In genomic region chrX:103774070-103774642, GRCh38 we compare ENCODE assay signal across 8 cellular contexts. TPM values are rescaled to one million over a fixed set of nuclear protein-coding genes. Genes with fewer than 3 reads are reported as not detected.
DNase-seq lines count a peak whose midpoint lies in the region; ATAC-seq and TF ChIP-seq lines count a peak whose summit lies in the region.

No MANE protein-coding gene starts in this region.

- TF ChIP-seq POLR2A in NB4 (IDR thresholded peaks at IDR 0.05; ENCODE audit: extremely low read depth, insufficient read length), result no peak
- no peak for TF ChIP-seq POLR2A in spleen (IDR thresholded peaks at IDR 0.05)

- H3K4me3 Mint-ChIP-seq in CD4-positive, alpha-beta memory T cell, result no peak overlapping the region

- no peak overlapping the region for H2AK5ac ChIP-seq in trophoblast cell (ENCODE audit: low read length)

- H3K79me1 ChIP-seq in trophoblast cell (ENCODE audit: low read length), result no peaks in the 10 kb centered on the region

- H3K27ac Mint-ChIP-seq in CD4-positive, alpha-beta memory T cell, result peak overlapping the region in 1 of 7 donors; percentile 32

- H4K12ac ChIP-seq in trophoblast cell (ENCODE audit: low read depth, low read length), result no peak overlapping the region

- H3K4me3 ChIP-seq in NB4 (ENCODE audit: low read depth, low read length) (no peak overlapping the region), trophoblast cell (ENCODE audit: low read depth, low read length) (no peak overlapping the region), spleen (no peak overlapping the region)
- H3K4me3 ChIP-seq in CD4-positive, alpha-beta memory T cell (ENCODE audit: low read length in 2 of 2), result no peak overlapping the region

- H3K79me2 ChIP-seq in trophoblast cell (ENCODE audit: control insufficient read depth, insufficient read depth, low read length, poor library complexity), result no peaks in the 10 kb centered on the region

- H3K27me3 Mint-ChIP-seq in CD4-positive, alpha-beta memory T cell, result peaks cover 7 to 9% of the 10 kb centered on the region in 2 donors

- H3K36me3 Mint-ChIP-seq in CD4-positive, alpha-beta memory T cell, result no peaks in the 10 kb centered on the region

- POLR2A ChIA-PET in CD4-positive, alpha-beta memory T cell (lab: Charles Lee; ENCODE audit: partially characterized antibody), result no interaction called here

- H3K27me3 ChIP-seq in CD4-positive, alpha-beta memory T cell (ENCODE audit: insufficient read depth, low read length), result no peaks in the 10 kb centered on the region
- H3K27me3 ChIP-seq in trophoblast cell (ENCODE audit: insufficient read depth, low read length) (no peaks in the 10 kb centered on the region), spleen (replicated peaks in 1 of 7) (peaks cover 0 to 20% (median 0%) of the 10 kb centered on the region in 7 donors)

- no peak overlapping the region for H4K8ac ChIP-seq in trophoblast cell (ENCODE audit: low read depth, low read length)

- H3K27ac ChIP-seq in CD4-positive, alpha-beta memory T cell (ENCODE audit: low read depth, low read length), result no peak overlapping the region
- H3K27ac ChIP-seq in trophoblast cell (ENCODE audit: low read depth, low read length) (no peak overlapping the region), spleen (no peak overlapping the region)

- H4K91ac ChIP-seq in trophoblast cell (ENCODE audit: low read depth, low read length), result no peak overlapping the region

- CTCF ChIA-PET in CD4-positive, alpha-beta memory T cell (lab: Charles Lee; ENCODE audit: partially characterized antibody), result no interaction called here

- H3K9me3 Mint-ChIP-seq in CD4-positive, alpha-beta memory T cell, result no peaks in the 10 kb centered on the region

- no CpG with 5 or more reads among the region's 6 CpGs for WGBS in trophoblast cell (ENCODE audit: extremely low coverage, insufficient coverage, insufficient read length)
- WGBS in spleen, 5 donors, result 65 to 81% (median 72%) methylated on average over 6 of the region's 6 CpGs

- no peak for ATAC-seq in GM19395 (IDR thresholded peaks at IDR 0.05; ENCODE audit: unreplicated experiment)

- no peak overlapping the region for H2BK12ac ChIP-seq in trophoblast cell (ENCODE audit: low read length)

- no peak overlapping the region for H3K23ac ChIP-seq in trophoblast cell (ENCODE audit: low read length)

- TF ChIP-seq CTCF in NB4 (IDR thresholded peaks at IDR 0.05; ENCODE audit: low read depth, low read length), result no peak
- peak in 2 of 11 experiments; percentile 7 to 9 for TF ChIP-seq CTCF in spleen (IDR thresholded peaks at IDR 0.05 in 8 of 11, conservative IDR thresholded peaks at IDR 0.05 in 3 of 11)

- no peak overlapping the region for H3K9ac ChIP-seq in trophoblast cell (ENCODE audit: low read length)

- H3K14ac ChIP-seq in trophoblast cell (ENCODE audit: low read length), result no peak overlapping the region

- H3K4me1 ChIP-seq in CD4-positive, alpha-beta memory T cell (ENCODE audit: insufficient read depth, low read length), result no peaks in the 10 kb centered on the region
- H3K4me1 ChIP-seq in trophoblast cell (ENCODE audit: control insufficient read depth in 1 of 2, insufficient read depth in 2 of 2, low read length in 2 of 2), result no peaks in the 10 kb centered on the region
- no peaks in the 10 kb centered on the region for H3K4me1 ChIP-seq in spleen

- H2AFZ ChIP-seq in trophoblast cell (ENCODE audit: insufficient read depth, low read length, poor library complexity), result no peak overlapping the region

- H3K9me3 ChIP-seq in CD4-positive, alpha-beta memory T cell (ENCODE audit: control insufficient read depth in 1 of 2, low read length in 2 of 2), result no peaks in the 10 kb centered on the region
- H3K9me3 ChIP-seq in trophoblast cell (ENCODE audit: insufficient read depth, low read depth, low read length), result no peaks in the 10 kb centered on the region
- no peaks in the 10 kb centered on the region for H3K9me3 ChIP-seq in spleen

- H3K4ac ChIP-seq in trophoblast cell (ENCODE audit: low read depth, low read length), result no peak overlapping the region

- no peak overlapping the region for H2BK5ac ChIP-seq in trophoblast cell (ENCODE audit: low read depth, low read length, poor library complexity)

- H3K4me2 ChIP-seq in trophoblast cell (ENCODE audit: low read length), result no peak overlapping the region

- H2BK120ac ChIP-seq in trophoblast cell (ENCODE audit: insufficient read depth, low read length, poor library complexity), result no peak overlapping the region

- H3K4me1 Mint-ChIP-seq in CD4-positive, alpha-beta memory T cell, result no peaks in the 10 kb centered on the region

- H3K18ac ChIP-seq in trophoblast cell (ENCODE audit: low read length), result no peak overlapping the region

- intact Hi-C loops in CD4-positive, alpha-beta memory T cell (cut with micrococcal nuclease), result no loop called here
- intact Hi-C loops in spleen (cut with DNase I; ENCODE audit: low total_unique reads), result no loop called here

- in situ Hi-C loops in T47D (cut with HindIII; ENCODE audit: low pct_unique_long_range_greater_than_20kb, low sequenced_read_pairs), result no loop called here

- H3K36me3 ChIP-seq in CD4-positive, alpha-beta memory T cell (ENCODE audit: insufficient read depth, low read length), result no peaks in the 10 kb centered on the region
- H3K36me3 ChIP-seq in trophoblast cell (ENCODE audit: control insufficient read depth in 1 of 2, insufficient read depth in 2 of 2, low read length in 2 of 2) (no peaks in the 10 kb centered on the region), spleen (no peaks in the 10 kb centered on the region)

- DNase-seq in DMS79 (lab: John Stamatoyannopoulos, UW) (peak; percentile 5), NB4 (ENCODE audit: low read depth) (peak; percentile 10), T47D (ENCODE audit: low read depth in 1 of 2, low spot score in 1 of 2) (peak; percentile 11 to 57), medulla oblongata (ENCODE audit: extremely low spot score) (peak; percentile 76), trophoblast cell (no peak), spleen (no peak)
- DNase-seq in CD4-positive, alpha-beta memory T cell, result no peak

RNA-seq across cellular contexts. Expression of gene PLP1, which starts 2.5 kb away (rescaled TPM):
- not detected for total RNA-seq in CD4-positive, alpha-beta memory T cell
- not detected for polyA plus RNA-seq in CD4-positive, alpha-beta memory T cell
- polyA plus RNA-seq in trophoblast cell (2013), result 1.00 and 1.1 TPM in 2 replicates
- under 1 TPM in 2 of 7 donors, not detected in 5; 0.17 to 0.39 TPM for total RNA-seq in spleen
- 10 to 100 TPM in 1 of 3 donors, under 1 TPM in 2; 0.23 to 20.6 (median 0.54) TPM for polyA plus RNA-seq in spleen

RNA-seq across cellular contexts. Expression of gene RAB9B, which starts 57.9 kb away (rescaled TPM):
- under 1 TPM; 0.25 to 0.26 TPM for total RNA-seq in CD4-positive, alpha-beta memory T cell
- polyA plus RNA-seq in CD4-positive, alpha-beta memory T cell, result under 1 TPM; 0.15 to 0.21 TPM
- polyA plus RNA-seq in trophoblast cell (2013), result 0.38 and 0.42 TPM in 2 replicates
- 1 to 10 TPM in 1 of 7 donors, under 1 TPM in 6; 0.43 to 1.0 (median 0.92) TPM for total RNA-seq in spleen
- polyA plus RNA-seq in spleen, result under 1 TPM; 0.46 to 0.51 (median 0.47) TPM

Comparison
In these comparisons a context has a peak if more than half of its experiments do, and no peak if none do; other contexts are left out.
1. DNase-seq: peak in DMS79 (single experiment), NB4 (single experiment), T47D (2 of 2) and medulla oblongata (single experiment); none in CD4-positive, alpha-beta memory T cell (0 of 5), trophoblast cell (0 of 2) and spleen (single experiment).